ENCODE assay signal across 24 cellular contexts in genomic region chr19:51470966-51471365, GRCh38. TPM values are rescaled to one million over a fixed set of nuclear protein-coding genes. Genes with fewer than 3 reads are reported as not detected.
DNase-seq lines count a peak whose midpoint lies in the region; ATAC-seq, FAIRE-seq and TF ChIP-seq lines count a peak whose summit lies in the region.
"Had no signal": no experiment of that assay in that cellular context is flagged by ENCODE, and none has a peak within 500 bp of the region (broad histone marks: within the 10 kb centered on the region; RNA-seq: fewer than 3 reads in every experiment).

No MANE protein-coding gene starts in this region.

- no peak overlapping the region for H3K23ac ChIP-seq in neuronal stem cell (ENCODE audit: low read depth, low read length, poor library complexity)

- H4K8ac ChIP-seq in neuronal stem cell (ENCODE audit: low read depth, low read length) = no peak overlapping the region

- H3K4me1 Mint-ChIP-seq in activated CD8-positive, alpha-beta memory T cell treated with anti-CD3 and anti-CD28 coated beads, Interleukin-2, amount 10 ng/mL, durations not matched to agents 7 days and 5 days = peaks cover 25% of the 10 kb centered on the region

- peak overlapping the region; percentile 11 for H3K27ac ChIP-seq in K562 (ENCODE audit: extremely low read depth, low read depth, low read length)
- no peak overlapping the region for H3K27ac ChIP-seq in neuronal stem cell (replicated peaks; ENCODE audit: low read length)
- H3K27ac ChIP-seq in coronary artery = no peak overlapping the region
- H3K27ac ChIP-seq: 22Rv1, SJCRH30 had no signal

- H3K4me1 ChIP-seq in K562 (replicated peaks in 1 of 2; ENCODE audit: control insufficient read depth in 2 of 2, insufficient read depth in 2 of 2, low read length in 2 of 2) (peaks cover 17 to 31% of the 10 kb centered on the region in 2 experiments), neuronal stem cell (ENCODE audit: control insufficient read depth in 2 of 2, insufficient read depth in 1 of 2, low read depth in 1 of 2, low read length in 2 of 2) (no peaks in the 10 kb centered on the region)
- H3K4me1 ChIP-seq: SJCRH30 had no signal

- H3K18ac ChIP-seq in neuronal stem cell (ENCODE audit: low read length) = no peak overlapping the region

- no peak for TF ChIP-seq POLR2A in K562 (conservative IDR thresholded peaks at IDR 0.05)

- H2BK5ac ChIP-seq in neuronal stem cell (ENCODE audit: low read length) = no peak overlapping the region

- no peaks in the 10 kb centered on the region for H3K36me3 Mint-ChIP-seq in activated CD8-positive, alpha-beta memory T cell treated with anti-CD3 and anti-CD28 coated beads, Interleukin-2, amount 10 ng/mL, durations not matched to agents 7 days and 5 days
- H3K36me3 Mint-ChIP-seq: CD8-positive, alpha-beta memory T cell had no signal

- in situ Hi-C loops in K562 (cut with MboI) = loop anchor here (10.0 kb wide), 2 partner anchors 94 to 184 kb away; no protein-coding TSS in a partner anchor

- H3K14ac ChIP-seq in neuronal stem cell (ENCODE audit: low read length) = no peak overlapping the region

- H3K27me3 Mint-ChIP-seq in activated CD8-positive, alpha-beta memory T cell treated with anti-CD3 and anti-CD28 coated beads, Interleukin-2, amount 10 ng/mL, durations not matched to agents 7 days and 5 days = peaks cover 27% of the 10 kb centered on the region

- FAIRE-seq in K562 (lab: Jason Lieb, UNC) = no peak
- FAIRE-seq: D721Med, GM12891, GM18507 had no signal

- H3K36me3 ChIP-seq in K562 (ENCODE audit: control insufficient read depth, insufficient read depth, low read length) (peaks cover 24% of the 10 kb centered on the region), neuronal stem cell (replicated peaks in 1 of 2; ENCODE audit: control insufficient read depth in 2 of 2, insufficient read depth in 2 of 2, low read length in 2 of 2) (no peaks in the 10 kb centered on the region)
- H3K36me3 ChIP-seq: SJCRH30 had no signal

- intact Hi-C loops in K562 (cut with micrococcal nuclease) = loop anchor here (5.0 kb wide), 2 partner anchors 96 to 171 kb away; no protein-coding TSS in a partner anchor

- no peak overlapping the region for H3K9ac ChIP-seq in K562 (ENCODE audit: insufficient read depth in 1 of 2, low read depth in 2 of 2, low read length in 2 of 2)
- no peak overlapping the region for H3K9ac ChIP-seq in neuronal stem cell (ENCODE audit: low read depth, low read length, poor library complexity)

- POLR2A ChIA-PET in K562 (lab: Yijun Ruan, JAX) = no interaction called here

- H2AFZ ChIP-seq in K562 (ENCODE audit: low read depth, low read length) (no peak overlapping the region), neuronal stem cell (ENCODE audit: low read length) (no peak overlapping the region)

- H3K27me3 ChIP-seq in K562 (ENCODE audit: control insufficient read depth in 2 of 2, insufficient read depth in 2 of 2, low read length in 2 of 2) = no peaks in the 10 kb centered on the region
- H3K27me3 ChIP-seq in neuronal stem cell (ENCODE audit: control insufficient read depth in 3 of 3, insufficient read depth in 3 of 3, low read depth in 1 of 3, low read length in 3 of 3) = peaks cover 0 to 7% (median 2%) of the 10 kb centered on the region in 3 experiments
- H3K27me3 ChIP-seq: SJCRH30 had no signal

- no peak overlapping the region for H2AK5ac ChIP-seq in neuronal stem cell (ENCODE audit: low read depth, low read length)

- no peaks in the 10 kb centered on the region for H3K9me3 Mint-ChIP-seq in activated CD8-positive, alpha-beta memory T cell treated with anti-CD3 and anti-CD28 coated beads, Interleukin-2, amount 10 ng/mL, durations not matched to agents 7 days and 5 days (ENCODE audit: low read depth)
- H3K9me3 Mint-ChIP-seq: CD8-positive, alpha-beta memory T cell had no signal

- H4K91ac ChIP-seq in neuronal stem cell (ENCODE audit: low read depth, low read length, poor library complexity) = no peak overlapping the region

- CTCF ChIA-PET in activated CD8-positive, alpha-beta memory T cell treated with anti-CD3 and anti-CD28 coated beads, Interleukin-2, amount 10 ng/mL, durations not matched to agents 7 days and 5 days (lab: Charles Lee) = interaction anchor here (0.8 to 6.1 kb wide), 10 partner anchors 11 to 189 kb away, joined by 3 to 66 read pairs (median 4); no protein-coding TSS in a partner anchor
- CTCF ChIA-PET in K562 (lab: Yijun Ruan, JAX; ENCODE audit: low intra/inter-chr PET ratio) = no interaction called here

- H2BK120ac ChIP-seq in neuronal stem cell (ENCODE audit: low read depth, low read length) = no peak overlapping the region

- peak; percentile 78 for TF ChIP-seq EP300 in K562 (IDR thresholded peaks at IDR 0.05; ENCODE audit: low read length)

- H3K79me2 ChIP-seq in K562 (ENCODE audit: control insufficient read depth, insufficient read depth, low read length) = peaks cover 69% of the 10 kb centered on the region

- no TSS peak for BruUV-seq in K562 (replicated peaks; lab: Mats Ljungman, UMichigan)

- H3K79me1 ChIP-seq in neuronal stem cell (ENCODE audit: low read depth, low read length) = no peaks in the 10 kb centered on the region

- H3K4me3 Mint-ChIP-seq in activated CD8-positive, alpha-beta memory T cell treated with anti-CD3 and anti-CD28 coated beads, Interleukin-2, amount 10 ng/mL, durations not matched to agents 7 days and 5 days = no peak overlapping the region
- H3K4me3 Mint-ChIP-seq: CD8-positive, alpha-beta memory T cell had no signal

- no peaks in the 10 kb centered on the region for H3K9me1 ChIP-seq in K562 (ENCODE audit: control insufficient read depth, insufficient read depth, low read length)

- no peak for TF ChIP-seq RAD21 in K562 (CRISPR knock-in tag; conservative IDR thresholded peaks at IDR 0.05 in 1 of 2, IDR thresholded peaks at IDR 0.05 in 1 of 2)

- H4K20me1 ChIP-seq in K562 (replicated peaks; ENCODE audit: control insufficient read depth, insufficient read depth, low read length) = no peaks in the 10 kb centered on the region

- no peak overlapping the region for H3K27ac Mint-ChIP-seq in activated CD8-positive, alpha-beta memory T cell treated with anti-CD3 and anti-CD28 coated beads, Interleukin-2, amount 10 ng/mL, durations not matched to agents 7 days and 5 days
- H3K27ac Mint-ChIP-seq: CD8-positive, alpha-beta memory T cell had no signal

- WGBS in K562 (ENCODE audit: insufficient coverage, low coverage, missing lambda C conversion rate) = 37% methylated on average over 7 of the region's 9 CpGs
- no CpG with 5 or more reads among the region's 9 CpGs for WGBS in neuronal stem cell (ENCODE audit: extremely low coverage in 2 of 2, insufficient read length in 2 of 2, insufficient replicate concordance in 1 of 2), 2 donors

- DNase-seq in activated CD8-positive, alpha-beta memory T cell treated with anti-CD3 and anti-CD28 coated beads for 24 hours = peak; percentile 35
- DNase-seq in activated CD8-positive, alpha-beta memory T cell treated with anti-CD3 and anti-CD28 coated beads, Interleukin-2, amount 10 ng/mL, durations not matched to agents 7 days and 5 days = no peak
- DNase-seq in RPMI7951 (ENCODE audit: low read depth) (peak; percentile 12), K562 (ENCODE audit: extremely low read depth in 1 of 4, low spot score in 3 of 4) (peak; percentile 26 to 75 (median 40)), neuronal stem cell (ENCODE audit: low spot score) (no peak), hippocampal formation (lab: John Stamatoyannopoulos, UW) (no peak), coronary artery (ENCODE audit: low spot score) (no peak)
- DNase-seq: CD8-positive, alpha-beta memory T cell; DND-41; GDM1; GOT3; Karpas-422; MM.1S; NCI-H1417 treated with DMSO at 0.1 percent for 48 hours; NCI-H1930; NK-92 treated with Interleukin-12 subunit alpha and Interleukin-12 subunit beta, amount 100 ng/mL, for 24 hours; SJCRH30 had no signal

- no peak for TF ChIP-seq CTCF in K562 (IDR thresholded peaks at IDR 0.05 in 2 of 3, conservative IDR thresholded peaks at IDR 0.05 in 1 of 3; ENCODE audit: insufficient read depth in 2 of 3, low read depth in 1 of 3, low read length in 3 of 3)
- TF ChIP-seq CTCF in coronary artery (IDR thresholded peaks at IDR 0.05) = no peak

- H3K4me2 ChIP-seq in K562 (ENCODE audit: insufficient read depth, low read length) = 0 out of 2 replicates have a peak overlapping the region, but pooled peaks have one; percentile 26
- H3K4me2 ChIP-seq in neuronal stem cell (ENCODE audit: insufficient read depth, low read length, poor library complexity, severe bottlenecking) = no peak overlapping the region

- no peak overlapping the region for H2BK15ac ChIP-seq in neuronal stem cell (ENCODE audit: low read length)

- H3K4ac ChIP-seq in neuronal stem cell (ENCODE audit: low read length) = no peak overlapping the region

- H3K4me3 ChIP-seq in K562 = no peak overlapping the region
- no peak overlapping the region for H3K4me3 ChIP-seq in neuronal stem cell (ENCODE audit: low read length in 2 of 2)
- no peak overlapping the region for H3K4me3 ChIP-seq in coronary artery
- H3K4me3 ChIP-seq: SJCRH30 had no signal

- no peak overlapping the region for H2BK12ac ChIP-seq in neuronal stem cell (ENCODE audit: low read length)

- ATAC-seq in activated CD8-positive, alpha-beta memory T cell treated with anti-CD3 and anti-CD28 coated beads, Interleukin-2, amount 10 ng/mL, durations not matched to agents 7 days and 5 days = no peak
- ATAC-seq in K562 (no peak), GM19324 (IDR thresholded peaks at IDR 0.05; ENCODE audit: low FRiP score, unreplicated experiment) (no peak)

- no peaks in the 10 kb centered on the region for H3K9me3 ChIP-seq in K562 (replicated peaks; ENCODE audit: control insufficient read depth, insufficient read depth, low read depth, low read length)
- H3K9me3 ChIP-seq in neuronal stem cell (replicated peaks in 1 of 2; ENCODE audit: control insufficient read depth in 2 of 2, insufficient read depth in 1 of 2, low read depth in 1 of 2, low read length in 2 of 2) = no peaks in the 10 kb centered on the region
- H3K9me3 ChIP-seq: SJCRH30 had no signal

RNA-seq across cellular contexts. Expression of gene CEACAM18, which starts 7.4 kb away (rescaled TPM):
- total RNA-seq in activated CD8-positive, alpha-beta memory T cell treated with anti-CD3 and anti-CD28 coated beads, Interleukin-2, amount 10 ng/mL, durations not matched to agents 7 days and 5 days = not detected
- total RNA-seq in RPMI7951 (2014; rRNA removed; shearing (Covaris generic)) = not detected in 2 replicates
- total RNA-seq in K562 (2011; cell fraction: chromatin; rRNA removed; ENCODE audit: low replicate concordance) = 0.67 and 0.93 TPM in 2 replicates
- 0.17 and 0.66 TPM in 2 replicates for total RNA-seq in K562 (2011; cell fraction: nucleolus; rRNA removed)
- total RNA-seq in K562 (2011; cell fraction: nucleoplasm; rRNA removed) = 1.0 and 1.4 TPM in 2 replicates
- total RNA-seq in K562 (2014; rRNA removed) = 0.09 and 0.16 TPM in 2 replicates
- 0.22 TPM in 1 of 2 replicates, not detected in the other for total RNA-seq in K562 (2014; rRNA removed; fragmentation: Illumina TruSeq; extraction: Trizol)
- 0.18 and 0.23 TPM in 2 replicates for total RNA-seq in K562 (2015; rRNA removed; fragmentation: Illumina TruSeq; extraction: Trizol)
- 0.16 and 0.24 TPM in 2 replicates for total RNA-seq in K562 (2021)
- 0.07 and 0.11 TPM in 2 replicates for polyA plus RNA-seq in K562 (2011; rRNA removed)
- 0.07 TPM in 1 of 2 replicates, not detected in the other for polyA plus RNA-seq in K562 (2011; cell fraction: cytosol; rRNA removed)
- 0.11 and 0.13 TPM in 2 replicates for polyA plus RNA-seq in K562 (2011; cell fraction: nucleus; rRNA removed)
- polyA plus RNA-seq in K562 (2012) = 0.06 and 0.13 TPM in 2 replicates
- polyA plus RNA-seq in K562 (2014; fragmentation: Illumina TruSeq; extraction: Trizol) = not detected in 2 replicates
- polyA plus RNA-seq in K562 (2014; fragmentation: Nextera tagmentation; extraction: Ambion mirVana) = under 1 TPM in 1 of 2 experiments, not detected in 1; 0.08 TPM
- polyA plus RNA-seq in K562 (2014; rRNA removed) = not detected in 2 replicates
- polyA minus RNA-seq in K562 (2011; rRNA and poly(A)+ RNA removed) = 0.60 TPM in 1 of 2 replicates, not detected in the other
- polyA minus RNA-seq in K562 (2011; cell fraction: cytosol; rRNA and poly(A)+ RNA removed) = not detected in 2 replicates
- polyA minus RNA-seq in K562 (2011; cell fraction: nucleus; rRNA and poly(A)+ RNA removed) = 0.56 TPM in 1 of 2 replicates, not detected in the other
- not detected for polyA plus RNA-seq in neuronal stem cell (2013, experiment 1 of 2)
- polyA plus RNA-seq in neuronal stem cell (2013, experiment 2 of 2) = not detected
- total RNA-seq: CD8-positive, alpha-beta memory T cell; SJCRH30 had no signal
- polyA plus RNA-seq: AG04450; BJ; CD8-positive, alpha-beta memory T cell had no signal

RNA-seq across cellular contexts. Expression of gene SIGLEC8, which starts 12.7 kb away (rescaled TPM):
- not detected for total RNA-seq in activated CD8-positive, alpha-beta memory T cell treated with anti-CD3 and anti-CD28 coated beads, Interleukin-2, amount 10 ng/mL, durations not matched to agents 7 days and 5 days
- total RNA-seq in RPMI7951 (2014; rRNA removed; shearing (Covaris generic)) = not detected in 2 replicates
- total RNA-seq in K562 (2011; cell fraction: chromatin; rRNA removed; ENCODE audit: low replicate concordance) = 0.65 and 2.4 TPM in 2 replicates
- total RNA-seq in K562 (2011; cell fraction: nucleolus; rRNA removed) = 0.50 and 0.79 TPM in 2 replicates
- total RNA-seq in K562 (2011; cell fraction: nucleoplasm; rRNA removed) = 0.53 and 0.95 TPM in 2 replicates
- total RNA-seq in K562 (2014; rRNA removed) (0.45 and 0.59 TPM in 2 replicates), K562 (2014; rRNA removed; fragmentation: Illumina TruSeq; extraction: Trizol) (0.22 and 0.29 TPM in 2 replicates), K562 (2015; rRNA removed; fragmentation: Illumina TruSeq; extraction: Trizol) (0.45 and 0.65 TPM in 2 replicates), K562 (2021) (0.44 and 0.49 TPM in 2 replicates)
- polyA plus RNA-seq in K562 (2011; rRNA removed) (0.61 and 0.76 TPM in 2 replicates), K562 (2014; fragmentation: Illumina TruSeq; extraction: Trizol) (0.39 and 0.44 TPM in 2 replicates), K562 (2014; fragmentation: Nextera tagmentation; extraction: Ambion mirVana) (under 1 TPM; 0.04 to 0.07 TPM), K562 (2014; rRNA removed) (0.19 and 0.25 TPM in 2 replicates)
- 0.74 and 1.2 TPM in 2 replicates for polyA plus RNA-seq in K562 (2011; cell fraction: cytosol; rRNA removed)
- 1.3 and 1.8 TPM in 2 replicates for polyA plus RNA-seq in K562 (2011; cell fraction: nucleus; rRNA removed)
- polyA plus RNA-seq in K562 (2012) = 0.91 and 2.7 TPM in 2 replicates
- 0.25 and 0.48 TPM in 2 replicates for polyA minus RNA-seq in K562 (2011; rRNA and poly(A)+ RNA removed)
- polyA minus RNA-seq in K562 (2011; cell fraction: cytosol; rRNA and poly(A)+ RNA removed) = 1.5 TPM in 1 of 2 replicates, not detected in the other
- polyA minus RNA-seq in K562 (2011; cell fraction: nucleus; rRNA and poly(A)+ RNA removed) = 0.54 TPM in 1 of 2 replicates, not detected in the other
- polyA plus RNA-seq in neuronal stem cell (2013, experiment 1 of 2) = not detected
- polyA plus RNA-seq in neuronal stem cell (2013, experiment 2 of 2) = not detected
- total RNA-seq: CD8-positive, alpha-beta memory T cell; SJCRH30 had no signal
- polyA plus RNA-seq: AG04450; BJ; CD8-positive, alpha-beta memory T cell had no signal

RNA-seq across cellular contexts. Expression of gene SIGLEC12, which starts 30.6 kb away (rescaled TPM):
- 1 to 10 TPM in 1 of 2 experiments, under 1 TPM in 1; 0.98 to 3.9 TPM for total RNA-seq in activated CD8-positive, alpha-beta memory T cell treated with anti-CD3 and anti-CD28 coated beads, Interleukin-2, amount 10 ng/mL, durations not matched to agents 7 days and 5 days
- not detected in 2 replicates for total RNA-seq in RPMI7951 (2014; rRNA removed; shearing (Covaris generic))
- 1.7 and 3.3 TPM in 2 replicates for total RNA-seq in K562 (2011; cell fraction: chromatin; rRNA removed; ENCODE audit: low replicate concordance)
- 3.0 TPM in 2 replicates for total RNA-seq in K562 (2011; cell fraction: nucleolus; rRNA removed)
- 2.5 and 2.7 TPM in 2 replicates for total RNA-seq in K562 (2011; cell fraction: nucleoplasm; rRNA removed)
- total RNA-seq in K562 (2014; rRNA removed) (0.45 and 0.69 TPM in 2 replicates), K562 (2014; rRNA removed; fragmentation: Illumina TruSeq; extraction: Trizol) (0.26 and 0.33 TPM in 2 replicates), K562 (2015; rRNA removed; fragmentation: Illumina TruSeq; extraction: Trizol) (0.83 and 0.90 TPM in 2 replicates), K562 (2021) (0.69 and 0.83 TPM in 2 replicates)
- polyA plus RNA-seq in K562 (2011; rRNA removed) (1.3 and 3.1 TPM in 2 replicates), K562 (2014; fragmentation: Illumina TruSeq; extraction: Trizol) (0.61 and 1.3 TPM in 2 replicates), K562 (2014; fragmentation: Nextera tagmentation; extraction: Ambion mirVana) (under 1 TPM; 0.08 to 0.10 TPM), K562 (2014; rRNA removed) (0.54 and 0.85 TPM in 2 replicates)
- polyA plus RNA-seq in K562 (2011; cell fraction: cytosol; rRNA removed) = 1.9 and 2.3 TPM in 2 replicates
- polyA plus RNA-seq in K562 (2011; cell fraction: nucleus; rRNA removed) = 7.8 and 9.4 TPM in 2 replicates
- 0.90 and 2.6 TPM in 2 replicates for polyA plus RNA-seq in K562 (2012)
- polyA minus RNA-seq in K562 (2011; rRNA and poly(A)+ RNA removed) = 2.0 and 2.7 TPM in 2 replicates
- 1.5 TPM in 1 of 2 replicates, not detected in the other for polyA minus RNA-seq in K562 (2011; cell fraction: cytosol; rRNA and poly(A)+ RNA removed)
- 2.7 and 6.8 TPM in 2 replicates for polyA minus RNA-seq in K562 (2011; cell fraction: nucleus; rRNA and poly(A)+ RNA removed)
- polyA plus RNA-seq in neuronal stem cell (2013, experiment 1 of 2) = not detected
- not detected for polyA plus RNA-seq in neuronal stem cell (2013, experiment 2 of 2)
- total RNA-seq: SJCRH30 had no signal
- polyA plus RNA-seq: AG04450, BJ had no signal

RNA-seq across cellular contexts. Expression of gene SIGLEC10, which starts 53.5 kb away (rescaled TPM):
- total RNA-seq in activated CD8-positive, alpha-beta memory T cell treated with anti-CD3 and anti-CD28 coated beads, Interleukin-2, amount 10 ng/mL, durations not matched to agents 7 days and 5 days = 1 to 10 TPM; 1.4 to 2.1 TPM
- total RNA-seq in RPMI7951 (2014; rRNA removed; shearing (Covaris generic)) = not detected in 2 replicates
- 0.35 TPM in 1 of 2 replicates, not detected in the other for total RNA-seq in K562 (2011; cell fraction: chromatin; rRNA removed; ENCODE audit: low replicate concordance)
- 0.17 TPM in 1 of 2 replicates, not detected in the other for total RNA-seq in K562 (2011; cell fraction: nucleolus; rRNA removed)
- not detected in 2 replicates for total RNA-seq in K562 (2011; cell fraction: nucleoplasm; rRNA removed)
- total RNA-seq in K562 (2014; rRNA removed) = 0.57 and 1.1 TPM in 2 replicates
- total RNA-seq in K562 (2014; rRNA removed; fragmentation: Illumina TruSeq; extraction: Trizol) = 0.26 and 0.33 TPM in 2 replicates
- 1.8 and 2.2 TPM in 2 replicates for total RNA-seq in K562 (2015; rRNA removed; fragmentation: Illumina TruSeq; extraction: Trizol)
- 0.58 and 0.95 TPM in 2 replicates for total RNA-seq in K562 (2021)
- polyA plus RNA-seq in K562 (2011; rRNA removed) = 0.39 and 1.2 TPM in 2 replicates
- polyA plus RNA-seq in K562 (2011; cell fraction: cytosol; rRNA removed) = 0.66 and 1.7 TPM in 2 replicates
- 0.97 and 2.9 TPM in 2 replicates for polyA plus RNA-seq in K562 (2011; cell fraction: nucleus; rRNA removed)
- 1.9 and 2.9 TPM in 2 replicates for polyA plus RNA-seq in K562 (2012)
- polyA plus RNA-seq in K562 (2014; fragmentation: Illumina TruSeq; extraction: Trizol) = 0.78 and 0.82 TPM in 2 replicates
- under 1 TPM; 0.10 TPM for polyA plus RNA-seq in K562 (2014; fragmentation: Nextera tagmentation; extraction: Ambion mirVana)
- polyA plus RNA-seq in K562 (2014; rRNA removed) = 0.97 and 1.3 TPM in 2 replicates
- 0.46 and 0.54 TPM in 2 replicates for polyA minus RNA-seq in K562 (2011; rRNA and poly(A)+ RNA removed)
- polyA minus RNA-seq in K562 (2011; cell fraction: cytosol; rRNA and poly(A)+ RNA removed) = 0.48 and 0.73 TPM in 2 replicates
- polyA minus RNA-seq in K562 (2011; cell fraction: nucleus; rRNA and poly(A)+ RNA removed) = 1.9 TPM in 1 of 2 replicates, not detected in the other
- polyA plus RNA-seq in neuronal stem cell (2013, experiment 1 of 2) = not detected
- polyA plus RNA-seq in neuronal stem cell (2013, experiment 2 of 2) = not detected
- total RNA-seq: SJCRH30 had no signal
- polyA plus RNA-seq: AG04450, BJ had no signal

Comparison
In these comparisons a context has a peak if more than half of its experiments do, and no peak if none do; other contexts are left out.
1. DNase-seq: peak in activated CD8-positive, alpha-beta memory T cell treated with anti-CD3 and anti-CD28 coated beads for 24 hours (single experiment), RPMI7951 (single experiment) and K562 (4 of 4); none in activated CD8-positive, alpha-beta memory T cell treated with anti-CD3 and anti-CD28 coated beads, Interleukin-2, amount 10 ng/mL, durations not matched to agents 7 days and 5 days (single experiment), neuronal stem cell (single experiment), hippocampal formation (0 of 2) and coronary artery (single experiment).